ENCODE assay signal across 26 cellular contexts in the genomic region with DNA sequence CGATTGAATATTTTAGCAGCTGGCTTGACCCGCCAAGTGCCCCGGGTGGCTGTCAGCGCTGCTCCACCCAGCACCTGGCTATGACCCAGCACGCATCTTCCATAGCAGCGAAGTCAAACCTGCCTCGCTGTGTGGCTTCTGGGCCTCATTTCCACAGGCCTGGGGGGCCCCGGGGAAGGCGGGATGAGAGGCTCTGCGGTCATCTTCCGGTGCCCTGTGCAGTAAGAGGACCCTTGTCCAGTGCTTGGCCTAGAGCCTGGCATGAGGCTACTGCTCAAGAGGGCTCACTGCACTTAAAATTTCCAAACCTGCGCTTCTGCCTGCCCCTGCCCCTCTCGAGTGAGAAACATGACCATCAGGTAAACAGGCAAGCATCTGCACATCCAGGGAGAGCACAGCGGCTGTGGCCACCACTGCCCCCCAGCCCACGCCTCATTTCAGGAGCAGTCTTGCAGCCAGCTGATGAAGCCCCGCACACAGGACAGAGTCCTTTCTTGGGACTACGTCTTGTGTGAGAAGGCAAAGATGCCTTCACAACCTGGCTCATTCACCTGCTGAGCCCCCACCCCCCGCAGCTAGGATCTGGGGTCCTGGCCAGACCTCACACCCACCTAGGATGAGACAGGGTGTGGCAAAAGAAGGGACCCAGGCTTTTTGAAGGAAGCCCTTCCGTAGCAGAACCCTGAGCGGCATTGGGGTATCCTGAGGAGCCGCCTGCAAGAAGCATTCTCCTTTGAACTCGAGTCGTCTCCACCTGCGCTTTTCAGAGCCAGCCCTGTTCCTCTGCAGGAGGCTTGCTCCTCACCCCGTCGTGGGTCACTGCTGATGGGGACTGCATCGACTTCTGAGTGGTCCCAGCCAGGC.
DNase-seq lines count a peak whose midpoint lies in the region; ATAC-seq and TF ChIP-seq lines count a peak whose summit lies in the region.
"Had no signal": no experiment of that assay in that cellular context is flagged by ENCODE, and none has a peak within 500 bp of the region (broad histone marks: within the 10 kb centered on the region; RNA-seq: fewer than 3 reads in every experiment).

No MANE protein-coding gene starts in this region.

- H3K4me3 Mint-ChIP-seq in glutamatergic neuron (ENCODE audit: unreplicated experiment), result no peak overlapping the region
- H3K4me3 Mint-ChIP-seq: activated naive CD8-positive, alpha-beta T cell treated with anti-CD3 and anti-CD28 coated beads, Interleukin-2, amount 10 ng/mL, durations not matched to agents 7 days and 5 days; activated T-cell treated with anti-CD3 and anti-CD28 coated beads, Interleukin-2, amount 50 U/mL, for 72 hours; dendritic cell treated with granulocyte-macrophage colony-stimulating factor and Interleukin-4, amounts not matched to agents 40 ng/mL and 50 ng/mL, for 4 days; naive thymus-derived CD4-positive, alpha-beta T cell; T-cell had no signal

- peaks cover 9% of the 10 kb centered on the region for H3K27me3 ChIP-seq in vagina
- H3K27me3 ChIP-seq: uterus had no signal

- H3K4me1 ChIP-seq in vagina, result peaks cover 12% of the 10 kb centered on the region
- H3K4me1 ChIP-seq: uterus had no signal

- H3K9me3 ChIP-seq in vagina, result no peaks in the 10 kb centered on the region
- H3K9me3 ChIP-seq: body of pancreas, uterus had no signal

- H3K36me3 ChIP-seq in vagina, result no peaks in the 10 kb centered on the region
- H3K36me3 ChIP-seq: uterus had no signal

- peaks cover 18% of the 10 kb centered on the region for H3K27me3 Mint-ChIP-seq in glutamatergic neuron (ENCODE audit: unreplicated experiment)

- no peak overlapping the region for H3K27ac ChIP-seq in vagina
- H3K27ac ChIP-seq: body of pancreas, uterus had no signal

- peaks cover 31% of the 10 kb centered on the region for H3K4me1 Mint-ChIP-seq in glutamatergic neuron (ENCODE audit: low read depth, unreplicated experiment)

- DNase-seq in cardiac septum (ENCODE audit: low spot score), result peak; percentile 64
- no peak for DNase-seq in Right ventricle myocardium inferior (ENCODE audit: missing footprints)
- DNase-seq in activated CD8-positive, alpha-beta memory T cell treated with anti-CD3 and anti-CD28 coated beads, Interleukin-2, amount 50 U/mL, for 48 hours, result peak; percentile 32
- DNase-seq in mesenteric fat pad (ENCODE audit: low spot score), result peak; percentile 77
- DNase-seq in vagina (ENCODE audit: extremely low spot score in 2 of 2), result peak; percentile 67 to 81
- no peak for DNase-seq in glutamatergic neuron
- no peak for DNase-seq in NAMALWA (ENCODE audit: low spot score)
- DNase-seq in activated CD4-positive, alpha-beta T cell treated with anti-CD3 and anti-CD28 coated beads for 4 hours, result no peak
- DNase-seq: ACHN; activated naive CD8-positive, alpha-beta T cell treated with anti-CD3 and anti-CD28 coated beads, Interleukin-2, amount 10 ng/mL, durations not matched to agents 7 days and 5 days; activated T-cell treated with anti-CD3 and anti-CD28 coated beads, Interleukin-2, amount 50 U/mL, for 72 hours; body of pancreas; DMS 273 treated with DMSO at 0.1 percent for 48 hours; foreskin melanocyte; kidney glomerular epithelial cell; mesenchymal stem cell; NCI-H1436; SHP77; small intestine; stimulated activated CD4-positive, alpha-beta T cell treated with anti-CD3 and anti-CD28 coated beads, Interleukin-4, amount 100 ng/mL, for 24 hours; uterus had no signal

- ATAC-seq in Right ventricle myocardium inferior, result no peak
- ATAC-seq: activated T-cell treated with anti-CD3 and anti-CD28 coated beads, Interleukin-2, amount 50 U/mL, for 72 hours; body of pancreas; HepG2; T-cell had no signal

- peaks cover 8% of the 10 kb centered on the region for H3K9me3 Mint-ChIP-seq in glutamatergic neuron (ENCODE audit: unreplicated experiment)
- H3K9me3 Mint-ChIP-seq: activated naive CD8-positive, alpha-beta T cell treated with anti-CD3 and anti-CD28 coated beads, Interleukin-2, amount 10 ng/mL, durations not matched to agents 7 days and 5 days; activated T-cell treated with anti-CD3 and anti-CD28 coated beads, Interleukin-2, amount 50 U/mL, for 72 hours; dendritic cell treated with granulocyte-macrophage colony-stimulating factor and Interleukin-4, amounts not matched to agents 40 ng/mL and 50 ng/mL, for 4 days; T-cell had no signal

- no peak overlapping the region for H3K27ac Mint-ChIP-seq in glutamatergic neuron (ENCODE audit: unreplicated experiment)
- H3K27ac Mint-ChIP-seq: activated naive CD8-positive, alpha-beta T cell treated with anti-CD3 and anti-CD28 coated beads, Interleukin-2, amount 10 ng/mL, durations not matched to agents 7 days and 5 days; activated T-cell treated with anti-CD3 and anti-CD28 coated beads, Interleukin-2, amount 50 U/mL, for 72 hours; dendritic cell treated with granulocyte-macrophage colony-stimulating factor and Interleukin-4, amounts not matched to agents 40 ng/mL and 50 ng/mL, for 4 days; naive thymus-derived CD4-positive, alpha-beta T cell; progenitor cell of endocrine pancreas; T-cell had no signal

- no peak overlapping the region for H3K4me3 ChIP-seq in vagina
- H3K4me3 ChIP-seq: body of pancreas, uterus had no signal

- TF ChIP-seq POLR2A in vagina (IDR thresholded peaks at IDR 0.05), result no peak

- intact Hi-C loops in cardiac septum (cut with DNase I) (no loop called here), Right ventricle myocardium inferior (cut with DNase I) (no loop called here), vagina (cut with DNase I) (no loop called here)

- no peaks in the 10 kb centered on the region for H3K36me3 Mint-ChIP-seq in glutamatergic neuron (ENCODE audit: unreplicated experiment)
- H3K36me3 Mint-ChIP-seq: activated naive CD8-positive, alpha-beta T cell treated with anti-CD3 and anti-CD28 coated beads, Interleukin-2, amount 10 ng/mL, durations not matched to agents 7 days and 5 days; T-cell had no signal

- TF ChIP-seq CTCF in vagina (IDR thresholded peaks at IDR 0.05), result no peak
- TF ChIP-seq CTCF in glutamatergic neuron (IDR thresholded peaks at IDR 0.05; ENCODE audit: partially characterized antibody, unreplicated experiment), result no peak

Comparison
In these comparisons a context has a peak if more than half of its experiments do, and no peak if none do; other contexts are left out.
1. DNase-seq: peak in cardiac septum (single experiment), activated CD8-positive, alpha-beta memory T cell treated with anti-CD3 and anti-CD28 coated beads, Interleukin-2, amount 50 U/mL, for 48 hours (single experiment), mesenteric fat pad (single experiment) and vagina (2 of 2); none in Right ventricle myocardium inferior (single experiment), glutamatergic neuron (single experiment), NAMALWA (single experiment) and activated CD4-positive, alpha-beta T cell treated with anti-CD3 and anti-CD28 coated beads for 4 hours (0 of 2).